Comparison of ENCODE assay signal across 1 cellular context in genomic region chr20:32059189-32059588, GRCh38.
TF ChIP-seq lines count a peak whose summit lies in the region.

No MANE protein-coding gene starts in this region.

TF ChIP-seq in K562, 482 proteins besides CTCF, POLR2A, EP300 and RAD21:
- no peak for TF ChIP-seq PRPF4 (IDR thresholded peaks at IDR 0.05; ENCODE audit: insufficient read depth, low read depth, low read length, poor library complexity, severe bottlenecking)
- no peak for TF ChIP-seq HDAC6 (IDR thresholded peaks at IDR 0.05; ENCODE audit: low read depth, low read length)
- no peak for TF ChIP-seq ZNF740 (CRISPR knock-in tag; IDR thresholded peaks at IDR 0.05)
- no peak for TF ChIP-seq ZNF740 (tag; IDR thresholded peaks at IDR 0.05)
- TF ChIP-seq ZNF512 (tag; IDR thresholded peaks at IDR 0.05) = peak; percentile 89
- TF ChIP-seq EGR1 (conservative IDR thresholded peaks at IDR 0.05) = no peak
- TF ChIP-seq KDM5B (IDR thresholded peaks at IDR 0.05; ENCODE audit: insufficient replicate concordance, low read depth, low read length) = no peak
